ENCODE assay signal across 22 cellular contexts in the genomic region with DNA sequence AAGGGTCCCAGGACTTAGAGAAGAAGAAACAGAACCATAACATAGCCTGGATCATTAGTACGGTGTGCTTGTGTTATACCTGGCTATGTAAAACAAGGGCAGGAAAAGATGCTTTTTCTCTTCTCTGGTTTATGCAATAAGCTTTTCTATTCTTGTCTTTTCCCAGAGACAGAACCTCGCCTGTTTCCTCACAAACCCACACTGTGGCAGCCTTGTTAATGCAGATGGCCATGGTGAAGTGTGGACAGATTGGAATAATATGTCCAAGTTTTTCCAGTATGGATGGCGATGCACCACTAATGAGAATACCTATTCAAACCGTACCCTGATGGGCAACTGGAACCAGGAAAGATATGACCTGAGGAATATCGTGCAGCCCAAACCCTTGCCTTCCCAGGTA. TPM values are rescaled to one million over a fixed set of nuclear protein-coding genes. Genes with fewer than 3 reads are reported as not detected.
DNase-seq lines count a peak whose midpoint lies in the region; ATAC-seq and TF ChIP-seq lines count a peak whose summit lies in the region.
"Had no signal": no experiment of that assay in that cellular context is flagged by ENCODE, and none has a peak within 500 bp of the region (broad histone marks: within the 10 kb centered on the region; RNA-seq: fewer than 3 reads in every experiment).

No MANE protein-coding gene starts in this region.

- peak in 1 of 56 donors; percentile 13 for TF ChIP-seq CTCF in dorsolateral prefrontal cortex (IDR thresholded peaks at IDR 0.05 in 54 of 56, conservative IDR thresholded peaks at IDR 0.05 in 2 of 56; ENCODE audit: low read depth in 1 of 56, partially characterized antibody in 56 of 56)

- no peak for ATAC-seq in GM21360 (IDR thresholded peaks at IDR 0.05; ENCODE audit: unreplicated experiment)
- ATAC-seq: A549 had no signal

- H3K4me3 ChIP-seq in dorsolateral prefrontal cortex, result no peak overlapping the region
- H3K4me3 ChIP-seq: A549, GM23248 had no signal

- H3K27me3 ChIP-seq in dorsolateral prefrontal cortex, result no peaks in the 10 kb centered on the region

- intact Hi-C loops in dorsolateral prefrontal cortex (cut with DNase I), result loop anchor here in 1 of 2 donors (2.0 kb wide), 1 partner anchor 27 kb away; no protein-coding TSS in a partner anchor

- H3K27ac ChIP-seq in dorsolateral prefrontal cortex, result peak overlapping the region in 37 of 59 donors; percentile 3 to 70 (median 42)
- H3K27ac ChIP-seq: 22Rv1, A549, GM23248 had no signal

- DNase-seq in Ammon's horn (ENCODE audit: low spot score), result peak; percentile 15
- DNase-seq in dorsolateral prefrontal cortex, result peak in 1 of 10 donors; percentile 54
- peak; percentile 43 for DNase-seq in inferior parietal cortex (ENCODE audit: extremely low spot score)
- DNase-seq in superior temporal gyrus (ENCODE audit: extremely low spot score), result peak; percentile 66
- no peak for DNase-seq in HUDEP-2 (lab: John Stamatoyannopoulos, UW; ENCODE audit: unreplicated experiment in 76 of 76)
- DNase-seq in A172 (ENCODE audit: low spot score), result no peak
- DNase-seq: ACHN; AML-193; C1 segment of cervical spinal cord; Calu3; CD4-positive, alpha-beta memory T cell; COR-L47; DMS53; DMS79 treated with DMSO at 0.1 percent for 48 hours; GF-D8; GM23248; H7; HCEC 1CT had no signal

RNA-seq across cellular contexts. Expression of a gene that starts 2.9 kb away (rescaled TPM):
- total RNA-seq in dorsolateral prefrontal cortex, result 10 to 100 TPM in 114 of 120 experiments, 1 to 10 TPM in 6; 7.3 to 30.0 (median 16.4) TPM
- 15.0 and 16.6 TPM in 2 replicates for total RNA-seq in A172 (2014; rRNA removed; shearing (Covaris generic))

RNA-seq across cellular contexts. Expression of a gene that starts 3.2 kb away (rescaled TPM):
- total RNA-seq in dorsolateral prefrontal cortex, result 1 to 10 TPM in 116 of 120 experiments, under 1 TPM in 4; 0.69 to 3.4 (median 1.9) TPM
- total RNA-seq in A172 (2014; rRNA removed; shearing (Covaris generic)), result 1.5 and 3.4 TPM in 2 replicates

RNA-seq across cellular contexts. Expression of a gene that starts 10.8 kb away (rescaled TPM):
- total RNA-seq in dorsolateral prefrontal cortex, result 10 to 100 TPM; 27.6 to 49.9 (median 37.3) TPM
- 20.2 and 24.7 TPM in 2 replicates for total RNA-seq in A172 (2014; rRNA removed; shearing (Covaris generic))

RNA-seq across cellular contexts. Expression of a gene that starts 29.4 kb away (rescaled TPM):
- total RNA-seq in dorsolateral prefrontal cortex, result 1,000 to 10,000 TPM in 61 of 120 experiments, 100 to 1,000 TPM in 59; 265 to 3,917 (median 1,020) TPM
- total RNA-seq in A172 (2014; rRNA removed; shearing (Covaris generic)), result 0.34 TPM in 1 of 2 replicates, not detected in the other
- total RNA-seq: CD4-positive, alpha-beta memory T cell; Daoy had no signal

RNA-seq across cellular contexts. Expression of a gene that starts 30.3 kb away (rescaled TPM):
- 10 to 100 TPM in 1 of 120 experiments, 1 to 10 TPM in 113, under 1 TPM in 6; 0.56 to 10.0 (median 2.8) TPM for total RNA-seq in dorsolateral prefrontal cortex
- total RNA-seq in A172 (2014; rRNA removed; shearing (Covaris generic)), result not detected in 2 replicates
- total RNA-seq: Calu3; CD4-positive, alpha-beta memory T cell; Daoy; H7 had no signal

Comparison
In these comparisons a context has a peak if more than half of its experiments do, and no peak if none do; other contexts are left out.
1. DNase-seq: peak in Ammon's horn (single experiment), inferior parietal cortex (single experiment) and superior temporal gyrus (single experiment); none in HUDEP-2 (0 of 76) and A172 (single experiment).